In genomic region chr12:39840422-39840821, GRCh38 we compare ENCODE assay signal across 27 cellular contexts.
"Had no signal": no experiment of that assay in that cellular context is flagged by ENCODE, and none has a peak within 500 bp of the region (broad histone marks: within the 10 kb centered on the region; RNA-seq: fewer than 3 reads in every experiment).

No MANE protein-coding gene starts in this region.

- H3K36me3 ChIP-seq: suprapubic skin, thoracic aorta, thyroid gland, tibial artery, transverse colon, upper lobe of left lung, upper lobe of right lung, uterus, vagina had no signal

- DNase-seq: stimulated activated CD4-positive, alpha-beta T cell treated with anti-CD3 and anti-CD28 coated beads, Interleukin-2, amount 100 ng/mL, for 48 hours; stimulated activated CD4-positive, alpha-beta T cell treated with anti-CD3 and anti-CD28 coated beads, Interleukin-4, amount 100 ng/mL, for 1 hour; stimulated activated CD4-positive, alpha-beta T cell treated with anti-CD3 and anti-CD28 coated beads, Interleukin-4, amount 100 ng/mL, for 24 hours; stimulated activated CD4-positive, alpha-beta T cell treated with anti-CD3 and anti-CD28 coated beads, Interleukin-4, amount 100 ng/mL, for 4 hours; stimulated activated CD8-positive, alpha-beta memory T cell treated with anti-CD3 and anti-CD28 coated beads, Interleukin-4, amount 100 ng/mL, for 48 hours; stimulated activated naive B cell treated with anti-CD40 and anti-IgM and Interleukin-4, amounts not matched to agents 10 μg/mL and 1 μg/mL and 100 μg/mL, for 72 hours; stimulated activated naive CD4-positive, alpha-beta T cell; stimulated activated naive CD4-positive, alpha-beta T cell treated with Interleukin-2 at 50 U/mL for 16 hours; stimulated activated naive CD8-positive, alpha-beta T cell treated with anti-CD3 and anti-CD28 coated beads, Interleukin-15, amount 100 ng/mL, for 72 hours; stimulated activated naive CD8-positive, alpha-beta T cell treated with anti-CD3 and anti-CD28 coated beads, Interleukin-15, Interleukin-2, amounts not matched to agents 100 U/mL and 50 U/mL, for 24 hours; stomach; substantia nigra; testis; thyroid gland; tibial artery; transverse colon; trophoblast cell; upper lobe of left lung; upper lobe of right lung; uterus had no signal

- H3K4me3 ChIP-seq: stomach, suprapubic skin, testis, thoracic aorta, thyroid gland, tibial artery, tibial nerve, transverse colon, upper lobe of left lung, upper lobe of right lung, uterus, vagina had no signal

- FAIRE-seq: urothelium cell line had no signal

- H3K27me3 ChIP-seq: stomach, suprapubic skin, testis, thyroid gland, tibial artery, tibial nerve, transverse colon, upper lobe of left lung, upper lobe of right lung, uterus, vagina had no signal

- ATAC-seq: stimulated activated effector memory CD8-positive, alpha-beta T cell treated with anti-CD3 and anti-CD28 coated beads, Interleukin-12 subunit alpha, Interleukin-12 subunit beta, amount 100 ng/mL, for 72 hours; stimulated activated memory B cell treated with anti-CD40 and anti-IgM and Interleukin-4, amounts not matched to agents 10 μg/mL and 1 μg/mL and 100 μg/mL, for 72 hours; stimulated activated naive B cell treated with anti-CD40 and anti-IgM and Interleukin-4, amounts not matched to agents 10 μg/mL and 1 μg/mL and 100 μg/mL, for 72 hours; stimulated activated naive CD8-positive, alpha-beta T cell treated with anti-CD3 and anti-CD28 coated beads, Interleukin-15, amount 100 ng/mL, for 72 hours; stimulated activated naive CD8-positive, alpha-beta T cell treated with anti-CD3 and anti-CD28 coated beads, Interleukin-15, Interleukin-2, amounts not matched to agents 100 U/mL and 50 U/mL, for 24 hours; upper lobe of right lung had no signal

- H3K4me1 ChIP-seq: stomach, suprapubic skin, testis, thyroid gland, tibial artery, tibial nerve, transverse colon, upper lobe of left lung, upper lobe of right lung, uterus, vagina had no signal

- H3K27ac ChIP-seq: stomach, suprapubic skin, testis, thoracic aorta, thyroid gland, tibial artery, tibial nerve, transverse colon, upper lobe of left lung, upper lobe of right lung, uterus, vagina had no signal

- H3K9me3 ChIP-seq: stomach, suprapubic skin, testis, thoracic aorta, thyroid gland, tibial artery, tibial nerve, transverse colon, upper lobe of left lung, upper lobe of right lung, uterus, vagina had no signal
